Comparison of ENCODE assay signal across 8 cellular contexts in genomic region chr7:138982204-138982623, GRCh38. TPM values are rescaled to one million over a fixed set of nuclear protein-coding genes. Genes with fewer than 3 reads are reported as not detected.
DNase-seq lines count a peak whose midpoint lies in the region; ATAC-seq and TF ChIP-seq lines count a peak whose summit lies in the region.

No MANE protein-coding gene starts in this region.

- no peaks in the 10 kb centered on the region for H3K9me3 ChIP-seq in Panc1 (ENCODE audit: control insufficient read depth, insufficient read depth, low read depth, low read length)
- H3K9me3 ChIP-seq in esophagus squamous epithelium, result no peaks in the 10 kb centered on the region
- H3K9me3 ChIP-seq in prostate gland, result no peaks in the 10 kb centered on the region

- POLR2A ChIA-PET in Panc1 (lab: Charles Lee), result interaction anchor here (0.5 kb wide), 1 partner anchor 118 kb away, joined by 4 read pairs; no protein-coding TSS in a partner anchor

- in situ Hi-C loops in Panc1 (cut with HindIII; ENCODE audit: low pct_unique_long_range_greater_than_20kb, low sequenced_read_pairs), result no loop called here

- intact Hi-C loops in Panc1 (cut with micrococcal nuclease; ENCODE audit: unreplicated experiment) (loop anchor here (10.0 kb wide), 1 partner anchor 97 kb away; no protein-coding TSS in a partner anchor), esophagus squamous epithelium (cut with DNase I) (no loop called here), prostate gland (cut with DNase I) (loop anchor here (2.0 to 5.0 kb wide), 2 partner anchors 60 to 95 kb away; no protein-coding TSS in a partner anchor)

- no peaks in the 10 kb centered on the region for H3K36me3 ChIP-seq in Panc1 (ENCODE audit: control insufficient read depth, insufficient read depth, low read length)
- no peaks in the 10 kb centered on the region for H3K36me3 ChIP-seq in esophagus squamous epithelium
- no peaks in the 10 kb centered on the region for H3K36me3 ChIP-seq in prostate gland

- ATAC-seq in Panc1, result no peak

- DNase-seq in GM12864 (ENCODE audit: low read depth) (no peak), Panc1 (ENCODE audit: low read depth, low spot score) (no peak), esophagus squamous epithelium (lab: John Stamatoyannopoulos, UW) (no peak), prostate gland (ENCODE audit: low spot score) (no peak), SK-N-DZ (ENCODE audit: low spot score) (no peak), mucosa of gallbladder (ENCODE audit: low spot score) (no peak)
- no peak for DNase-seq in activated CD4-positive, CD25-positive, alpha-beta regulatory T cell (lab: John Stamatoyannopoulos, UW)
- no peak for DNase-seq in central memory CD4-positive, alpha-beta T cell

- H3K27ac ChIP-seq in Panc1 (ENCODE audit: low read length), result peak overlapping the region; percentile 71
- no peak overlapping the region for H3K27ac ChIP-seq in esophagus squamous epithelium
- H3K27ac ChIP-seq in prostate gland, result peak overlapping the region in 1 of 2 donors; percentile 57

- TF ChIP-seq POLR2A in esophagus squamous epithelium (IDR thresholded peaks at IDR 0.05), result no peak
- TF ChIP-seq POLR2A in prostate gland (IDR thresholded peaks at IDR 0.05), result no peak

- WGBS in esophagus squamous epithelium, 2 donors, result 19 to 31% methylated on average over 11 to 14 of the region's 14 CpGs
- 30% methylated on average over 14 of the region's 14 CpGs for WGBS in prostate gland

- peaks cover 22% of the 10 kb centered on the region for H3K4me1 ChIP-seq in Panc1 (ENCODE audit: control insufficient read depth, insufficient read depth, low read length)
- peaks cover 6 to 24% (median 7%) of the 10 kb centered on the region in 3 donors for H3K4me1 ChIP-seq in esophagus squamous epithelium
- no peaks in the 10 kb centered on the region for H3K4me1 ChIP-seq in prostate gland (replicated peaks)

- CTCF ChIA-PET in Panc1 (lab: Charles Lee), result interaction anchor here (0.7 kb wide), 1 partner anchor 96 kb away, joined by 3 read pairs; no protein-coding TSS in a partner anchor

- H3K4me3 ChIP-seq in GM12864 (ENCODE audit: low read depth, low read length) (peak overlapping the region; percentile 49), Panc1 (ENCODE audit: low read depth in 2 of 2, low read length in 2 of 2) (peak overlapping the region; percentile 75 to 78), esophagus squamous epithelium (peak overlapping the region in 3 of 4 donors; percentile 44 to 68 (median 59)), prostate gland (peak overlapping the region; percentile 50 to 58)

- H3K27me3 ChIP-seq in Panc1 (ENCODE audit: control insufficient read depth, insufficient read depth, low read length), result no peaks in the 10 kb centered on the region
- H3K27me3 ChIP-seq in esophagus squamous epithelium, result peaks cover 0 to 46% (median 0%) of the 10 kb centered on the region in 4 donors
- H3K27me3 ChIP-seq in prostate gland (replicated peaks; ENCODE audit: insufficient read depth), result no peaks in the 10 kb centered on the region

- TF ChIP-seq CTCF in GM12864 (IDR thresholded peaks at IDR 0.05; ENCODE audit: low read depth, low read length, missing control alignments) (no peak), Panc1 (IDR thresholded peaks at IDR 0.05) (no peak), esophagus squamous epithelium (IDR thresholded peaks at IDR 0.05) (no peak), prostate gland (IDR thresholded peaks at IDR 0.05) (no peak)

- BruUV-seq in Panc1 (replicated peaks; lab: Mats Ljungman, UMichigan), result no TSS peak

RNA-seq across cellular contexts. Expression of gene KIAA1549, which starts 1.0 kb away (rescaled TPM):
- total RNA-seq in Panc1 (2021; ENCODE audit: unreplicated experiment) (14.1 TPM), esophagus squamous epithelium (1 to 10 TPM in 1 of 4 donors, under 1 TPM in 3; 0.11 to 2.1 (median 0.28) TPM), prostate gland (1 to 10 TPM; 3.7 to 8.8 TPM), mucosa of gallbladder (5.7 TPM)
- 9.4 TPM for polyA plus RNA-seq in Panc1 (2012; ENCODE audit: insufficient read length)
- 7.9 and 10.3 TPM in 2 replicates for polyA plus RNA-seq in SK-N-DZ (2014; cell fraction: cytosol; rRNA removed)
- polyA plus RNA-seq in SK-N-DZ (2014; cell fraction: nucleus; rRNA removed), result 5.9 and 9.0 TPM in 2 replicates

RNA-seq across cellular contexts. Expression of gene ZC3HAV1L, which starts 53.6 kb away (rescaled TPM):
- 27.3 TPM for total RNA-seq in Panc1 (2021; ENCODE audit: unreplicated experiment)
- polyA plus RNA-seq in Panc1 (2012; ENCODE audit: insufficient read length), result 8.3 TPM
- total RNA-seq in esophagus squamous epithelium, result 10 to 100 TPM; 12.5 to 24.0 (median 14.9) TPM
- 10 to 100 TPM; 25.8 to 26.0 TPM for total RNA-seq in prostate gland
- 16.7 and 21.1 TPM in 2 replicates for polyA plus RNA-seq in SK-N-DZ (2014; cell fraction: cytosol; rRNA removed)
- polyA plus RNA-seq in SK-N-DZ (2014; cell fraction: nucleus; rRNA removed), result 6.6 and 11.7 TPM in 2 replicates
- total RNA-seq in mucosa of gallbladder, result 9.0 TPM
